ENCODE assay signal across 13 cellular contexts in the genomic region with DNA sequence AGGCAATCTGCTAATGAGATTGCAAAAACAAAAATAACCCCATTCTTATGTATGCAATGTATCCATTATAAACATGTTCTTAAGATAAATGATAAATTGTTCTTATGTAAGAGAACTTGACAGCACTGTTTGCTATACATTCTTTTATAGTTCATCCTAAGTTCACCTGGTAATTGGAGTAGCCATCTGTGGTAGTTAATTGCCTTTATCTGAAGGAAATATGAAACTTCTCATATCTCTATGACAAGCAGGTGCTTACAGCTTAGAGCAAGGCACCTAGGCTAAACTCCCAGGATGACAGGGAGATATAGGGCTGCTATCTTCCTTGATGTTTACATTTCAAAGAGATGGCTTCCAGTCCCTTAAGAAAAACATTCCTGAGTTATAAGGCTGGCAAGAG. TPM values are rescaled to one million over a fixed set of nuclear protein-coding genes. Genes with fewer than 3 reads are reported as not detected.
DNase-seq lines count a peak whose midpoint lies in the region; ATAC-seq and TF ChIP-seq lines count a peak whose summit lies in the region.
"Had no signal": no experiment of that assay in that cellular context is flagged by ENCODE, and none has a peak within 500 bp of the region (broad histone marks: within the 10 kb centered on the region; RNA-seq: fewer than 3 reads in every experiment).

No MANE protein-coding gene starts in this region.

- H3K9me3 Mint-ChIP-seq in mesothelial cell of epicardium, result peaks cover 41% of the 10 kb centered on the region

- DNase-seq in DMS53 (lab: John Stamatoyannopoulos, UW), result peak; percentile 16
- no peak for DNase-seq in DMS53 treated with DMSO at 0.1 percent for 48 hours (lab: John Stamatoyannopoulos, UW; ENCODE audit: unreplicated experiment)
- peak; percentile 55 for DNase-seq in NCI-H1436 treated with DMSO at 0.1 percent for 48 hours (lab: John Stamatoyannopoulos, UW)
- DNase-seq in NCI-H2196 treated with DMSO at 0.1 percent for 48 hours (lab: John Stamatoyannopoulos, UW; ENCODE audit: unreplicated experiment), result peak; percentile 29
- DNase-seq in mesothelial cell of epicardium (ENCODE audit: low spot score in 2 of 2, unreplicated experiment in 2 of 2), result no peak
- no peak for DNase-seq in SW 1271 (lab: John Stamatoyannopoulos, UW)
- no peak for DNase-seq in retina
- DNase-seq: DMS 273 treated with DMSO at 0.1 percent for 48 hours, MG63, NCI-H187 treated with DMSO at 0.1 percent for 48 hours, T-helper 2 cell had no signal

- peaks cover 10% of the 10 kb centered on the region for H3K36me3 Mint-ChIP-seq in mesothelial cell of epicardium

- TF ChIP-seq CTCF in mesothelial cell of epicardium (IDR thresholded peaks at IDR 0.05; ENCODE audit: unreplicated experiment), result no peak

- H3K27ac Mint-ChIP-seq in mesothelial cell of epicardium, result peak overlapping the region; percentile 92

- no peak for ATAC-seq in HG03196 (IDR thresholded peaks at IDR 0.05; ENCODE audit: unreplicated experiment)
- ATAC-seq: HepG2 had no signal

- peak overlapping the region; percentile 7 for H3K4me3 Mint-ChIP-seq in mesothelial cell of epicardium

- H3K4me1 Mint-ChIP-seq in mesothelial cell of epicardium, result peaks cover 36% of the 10 kb centered on the region

- no peaks in the 10 kb centered on the region for H3K27me3 Mint-ChIP-seq in mesothelial cell of epicardium (ENCODE audit: low read depth)

RNA-seq across cellular contexts. Expression of gene CLCN5, which starts 21.3 kb away (rescaled TPM):
- 52.0 to 54.7 TPM (median 53.0 TPM) in 3 replicates for total RNA-seq in mesothelial cell of epicardium

RNA-seq across cellular contexts. Expression of gene USP27X, which starts 21.8 kb away (rescaled TPM):
- 16.6 to 17.2 TPM (median 16.7 TPM) in 3 replicates for total RNA-seq in mesothelial cell of epicardium

Comparison
In these comparisons a context has a peak if more than half of its experiments do, and no peak if none do; other contexts are left out.
1. DNase-seq: peak in DMS53 (single experiment), NCI-H1436 treated with DMSO at 0.1 percent for 48 hours (single experiment) and NCI-H2196 treated with DMSO at 0.1 percent for 48 hours (single experiment); none in DMS53 treated with DMSO at 0.1 percent for 48 hours (single experiment), mesothelial cell of epicardium (0 of 2), SW 1271 (0 of 2) and retina (single experiment).